ENCODE assay signal across 2 cellular contexts in the genomic region with DNA sequence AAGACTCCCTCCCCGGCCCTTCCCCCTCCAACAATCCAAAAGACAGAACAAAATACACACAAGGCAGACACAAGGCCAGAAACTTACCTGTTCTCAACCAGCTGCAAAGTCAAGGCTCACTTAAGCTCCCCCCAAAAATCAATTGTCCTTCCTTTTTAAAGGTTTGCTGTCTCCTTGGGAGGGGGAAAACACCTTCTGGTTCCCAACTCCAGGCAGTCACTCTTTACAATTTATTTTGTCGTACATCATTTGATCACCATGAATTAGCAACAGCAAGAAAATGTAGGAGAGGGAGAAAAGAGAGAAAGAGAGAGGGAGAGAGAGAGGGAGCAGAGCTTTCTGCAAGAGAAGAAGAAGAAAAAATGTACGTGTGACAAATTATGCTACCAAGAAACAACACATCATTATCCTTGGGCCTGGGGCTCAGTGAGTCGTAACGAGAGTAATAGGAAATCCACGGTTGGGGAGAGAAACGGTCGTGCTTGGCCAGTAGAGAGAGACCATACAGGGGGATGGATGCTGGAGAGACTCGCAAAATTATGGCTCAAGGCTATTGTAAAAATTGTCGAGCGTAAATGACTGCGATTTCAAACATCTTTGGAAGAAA.
TF ChIP-seq lines count a peak whose summit lies in the region.

A gene with protein sequence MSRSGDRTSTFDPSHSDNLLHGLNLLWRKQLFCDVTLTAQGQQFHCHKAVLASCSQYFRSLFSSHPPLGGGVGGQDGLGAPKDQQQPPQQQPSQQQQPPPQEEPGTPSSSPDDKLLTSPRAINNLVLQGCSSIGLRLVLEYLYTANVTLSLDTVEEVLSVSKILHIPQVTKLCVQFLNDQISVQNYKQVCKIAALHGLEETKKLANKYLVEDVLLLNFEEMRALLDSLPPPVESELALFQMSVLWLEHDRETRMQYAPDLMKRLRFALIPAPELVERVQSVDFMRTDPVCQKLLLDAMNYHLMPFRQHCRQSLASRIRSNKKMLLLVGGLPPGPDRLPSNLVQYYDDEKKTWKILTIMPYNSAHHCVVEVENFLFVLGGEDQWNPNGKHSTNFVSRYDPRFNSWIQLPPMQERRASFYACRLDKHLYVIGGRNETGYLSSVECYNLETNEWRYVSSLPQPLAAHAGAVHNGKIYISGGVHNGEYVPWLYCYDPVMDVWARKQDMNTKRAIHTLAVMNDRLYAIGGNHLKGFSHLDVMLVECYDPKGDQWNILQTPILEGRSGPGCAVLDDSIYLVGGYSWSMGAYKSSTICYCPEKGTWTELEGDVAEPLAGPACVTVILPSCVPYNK (minus strand): TSS at position 444 of the 607 bp plus-strand sequence. CDS start 2,432 bp downstream, outside the sequence.

TF ChIP-seq in GM12878, 131 proteins besides CTCF, POLR2A, EP300 and RAD21:
- TF ChIP-seq CHD2 (IDR thresholded peaks at IDR 0.05; ENCODE audit: borderline replicate concordance, low read depth, low read length), result no peak

TF ChIP-seq in HEK293T, 16 proteins besides CTCF, POLR2A, EP300 and RAD21:
- no peak for TF ChIP-seq FOXK2 (IDR thresholded peaks at IDR 0.05)
- no peak for TF ChIP-seq TARDBP (IDR thresholded peaks at IDR 0.05)
- TF ChIP-seq FOXA1 (IDR thresholded peaks at IDR 0.05), result no peak
- TF ChIP-seq HDGF (IDR thresholded peaks at IDR 0.05; ENCODE audit: borderline replicate concordance), result no peak
- no peak for TF ChIP-seq L3MBTL2 (conservative IDR thresholded peaks at IDR 0.05)
